1 cellular context compared by ENCODE assay signal in genomic region chr7:148622887-148623585, GRCh38.
TF ChIP-seq lines count a peak whose summit lies in the region.

No MANE protein-coding gene starts in this region.

TF ChIP-seq in HEK293, 187 proteins besides CTCF, POLR2A, EP300 and RAD21 (continued from another document):
- TF ChIP-seq ZNF677 (tag by site-specific recombination; IDR thresholded peaks at IDR 0.05) (no peak), RBAK (tag by site-specific recombination; IDR thresholded peaks at IDR 0.05) (no peak)
- TF ChIP-seq, protein P1, sequence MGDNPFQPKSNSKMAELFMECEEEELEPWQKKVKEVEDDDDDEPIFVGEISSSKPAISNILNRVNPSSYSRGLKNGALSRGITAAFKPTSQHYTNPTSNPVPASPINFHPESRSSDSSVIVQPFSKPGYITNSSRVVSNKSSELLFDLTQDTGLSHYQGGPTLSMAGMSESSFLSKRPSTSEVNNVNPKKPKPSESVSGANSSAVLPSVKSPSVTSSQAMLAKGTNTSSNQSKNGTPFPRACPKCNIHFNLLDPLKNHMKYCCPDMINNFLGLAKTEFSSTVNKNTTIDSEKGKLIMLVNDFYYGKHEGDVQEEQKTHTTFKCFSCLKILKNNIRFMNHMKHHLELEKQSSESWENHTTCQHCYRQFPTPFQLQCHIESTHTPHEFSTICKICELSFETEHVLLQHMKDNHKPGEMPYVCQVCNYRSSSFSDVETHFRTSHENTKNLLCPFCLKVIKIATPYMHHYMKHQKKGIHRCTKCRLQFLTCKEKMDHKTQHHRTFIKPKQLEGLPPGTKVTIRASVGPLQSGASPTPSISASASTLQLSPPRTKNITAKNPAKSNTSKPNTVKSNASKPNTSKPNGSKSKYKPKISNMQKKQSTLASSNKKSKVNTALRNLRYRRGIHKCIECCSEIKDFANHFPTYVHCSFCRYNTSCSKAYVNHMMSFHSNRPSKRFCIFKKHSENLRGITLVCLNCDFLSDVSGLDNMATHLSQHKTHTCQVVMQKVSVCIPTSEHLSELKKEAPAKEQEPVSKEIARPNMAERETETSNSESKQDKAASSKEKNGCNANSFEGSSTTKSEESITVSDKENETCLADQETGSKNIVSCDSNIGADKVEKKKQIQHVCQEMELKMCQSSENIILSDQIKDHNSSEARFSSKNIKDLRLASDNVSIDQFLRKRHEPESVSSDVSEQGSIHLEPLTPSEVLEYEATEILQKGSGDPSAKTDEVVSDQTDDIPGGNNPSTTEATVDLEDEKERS (tag by site-specific recombination; IDR thresholded peaks at IDR 0.05): no peak
TF ChIP-seq in HEK293: peak in this region for 14.
